ENCODE assay signal across 18 cellular contexts in genomic region chr4:166128452-166128851, GRCh38.
A peak's percentile ranks its signal among the peaks of the same experiment; 100 is the strongest.
DNase-seq lines count a peak whose midpoint lies in the region; FAIRE-seq and TF ChIP-seq lines count a peak whose summit lies in the region.
"Had no signal": no experiment of that assay in that cellular context is flagged by ENCODE, and none has a peak within 500 bp of the region (broad histone marks: within the 10 kb centered on the region; RNA-seq: fewer than 3 reads in every experiment).

No MANE protein-coding gene starts in this region.

- H3K14ac ChIP-seq in mesenchymal stem cell (ENCODE audit: low read length in 2 of 2) (no peak overlapping the region), neuronal stem cell (ENCODE audit: low read length) (no peak overlapping the region)

- H3K9ac ChIP-seq in mesenchymal stem cell (ENCODE audit: low read length) = no peak overlapping the region
- H3K9ac ChIP-seq in neuronal stem cell (ENCODE audit: low read depth, low read length, poor library complexity) = no peak overlapping the region
- H3K9ac ChIP-seq: BLaER1 had no signal

- H3K27me3 ChIP-seq in mesenchymal stem cell (ENCODE audit: control insufficient read depth in 1 of 2, insufficient read depth in 1 of 2, low read length in 2 of 2) = no peaks in the 10 kb centered on the region
- H3K27me3 ChIP-seq in neuronal stem cell (ENCODE audit: control insufficient read depth in 3 of 3, insufficient read depth in 3 of 3, low read depth in 1 of 3, low read length in 3 of 3) = no peaks in the 10 kb centered on the region
- H3K27me3 ChIP-seq: BLaER1 had no signal

- peak; percentile 84 for DNase-seq in M059J (ENCODE audit: low read depth)
- peak; percentile 76 for DNase-seq in astrocyte of the spinal cord (ENCODE audit: low read depth, low spot score)
- peak; percentile 65 for DNase-seq in fibroblast of the conjunctiva (ENCODE audit: low read depth)
- peak; percentile 4 for DNase-seq in stromal cell of bone marrow (ENCODE audit: low read depth)
- no peak for DNase-seq in mesenchymal stem cell
- DNase-seq in GM19239 (ENCODE audit: insufficient read length, low spot score) = no peak
- DNase-seq in neuronal stem cell (ENCODE audit: low spot score) = no peak
- DNase-seq: activated CD4-positive, alpha-beta memory T cell treated with anti-CD3 and anti-CD28 coated beads for 36 hours; activated naive CD8-positive, alpha-beta T cell treated with anti-CD3 and anti-CD28 coated beads, Interleukin-2, amount 50 U/mL, for 24 hours; cortex of kidney; left ventricle myocardium superior; NCI-H1930; NCI-H524 treated with DMSO at 0.1 percent for 48 hours; PC-9; posterior cingulate gyrus; stimulated activated CD4-positive, alpha-beta T cell treated with anti-CD3 and anti-CD28 coated beads, Interleukin-12 subunit alpha, Interleukin-12 subunit beta, amount 100 ng/mL, for 4 hours had no signal

- no peak for TF ChIP-seq CTCF in astrocyte of the spinal cord (IDR thresholded peaks at IDR 0.05; ENCODE audit: low read depth, low read length)

- H3K4ac ChIP-seq in mesenchymal stem cell (ENCODE audit: low read depth in 1 of 2, low read length in 2 of 2) = no peak overlapping the region
- no peak overlapping the region for H3K4ac ChIP-seq in neuronal stem cell (ENCODE audit: low read length)

- H2BK5ac ChIP-seq in mesenchymal stem cell (ENCODE audit: low read depth, low read length, poor library complexity, severe bottlenecking) (no peak overlapping the region), neuronal stem cell (ENCODE audit: low read length) (no peak overlapping the region)

- H3K4me1 ChIP-seq in mesenchymal stem cell (ENCODE audit: control insufficient read depth, insufficient read depth, low read depth, low read length) = no peaks in the 10 kb centered on the region
- H3K4me1 ChIP-seq in neuronal stem cell (ENCODE audit: control insufficient read depth in 2 of 2, insufficient read depth in 1 of 2, low read depth in 1 of 2, low read length in 2 of 2) = no peaks in the 10 kb centered on the region
- H3K4me1 ChIP-seq: BLaER1, HAP-1 had no signal

- 67% methylated on average over 1 of the region's 2 CpGs for WGBS in mesenchymal stem cell
- WGBS in neuronal stem cell (ENCODE audit: extremely low coverage in 2 of 2, insufficient read length in 2 of 2, insufficient replicate concordance in 1 of 2), 2 donors = no CpG with 5 or more reads among the region's 2 CpGs

- no peak overlapping the region for H3K4me3 ChIP-seq in astrocyte of the spinal cord (ENCODE audit: low read depth, low read length)
- H3K4me3 ChIP-seq in mesenchymal stem cell (ENCODE audit: insufficient read depth in 1 of 2, low read depth in 1 of 2, low read length in 2 of 2) = no peak overlapping the region
- H3K4me3 ChIP-seq in neuronal stem cell (ENCODE audit: low read length in 2 of 2) = no peak overlapping the region
- H3K4me3 ChIP-seq: BLaER1, HAP-1, PC-9 had no signal

- no peaks in the 10 kb centered on the region for H3K79me1 ChIP-seq in mesenchymal stem cell (replicated peaks; ENCODE audit: low read length, poor library complexity, severe bottlenecking)
- H3K79me1 ChIP-seq in neuronal stem cell (ENCODE audit: low read depth, low read length) = no peaks in the 10 kb centered on the region

- H2AK5ac ChIP-seq in mesenchymal stem cell (ENCODE audit: low read length, severe bottlenecking) (no peak overlapping the region), neuronal stem cell (ENCODE audit: low read depth, low read length) (no peak overlapping the region)

- in situ Hi-C loops in astrocyte of the spinal cord (cut with HindIII; ENCODE audit: low sequenced_read_pairs) = no loop called here

- H3K9me3 ChIP-seq in mesenchymal stem cell (ENCODE audit: control insufficient read depth, low read length) (peaks cover 10% of the 10 kb centered on the region), neuronal stem cell (replicated peaks in 1 of 2; ENCODE audit: control insufficient read depth in 2 of 2, insufficient read depth in 1 of 2, low read depth in 1 of 2, low read length in 2 of 2) (no peaks in the 10 kb centered on the region)
- H3K9me3 ChIP-seq: BLaER1, HAP-1 had no signal

- H2BK120ac ChIP-seq in mesenchymal stem cell (ENCODE audit: low read depth, low read length) (no peak overlapping the region), neuronal stem cell (ENCODE audit: low read depth, low read length) (no peak overlapping the region)

- H2BK15ac ChIP-seq in mesenchymal stem cell (ENCODE audit: low read depth, poor library complexity, severe bottlenecking) (no peak overlapping the region), neuronal stem cell (ENCODE audit: low read length) (no peak overlapping the region)

- H3K27ac ChIP-seq in mesenchymal stem cell (ENCODE audit: low read length, poor library complexity, severe bottlenecking) = no peak overlapping the region
- no peak overlapping the region for H3K27ac ChIP-seq in neuronal stem cell (replicated peaks; ENCODE audit: low read length)
- H3K27ac ChIP-seq: BLaER1, PC-9 had no signal

- H3K18ac ChIP-seq in mesenchymal stem cell (ENCODE audit: low read depth in 1 of 2, low read length in 2 of 2) (no peak overlapping the region), neuronal stem cell (ENCODE audit: low read length) (no peak overlapping the region)

- H2AFZ ChIP-seq in mesenchymal stem cell (ENCODE audit: low read depth, low read length) (no peak overlapping the region), neuronal stem cell (ENCODE audit: low read length) (no peak overlapping the region)
- H2AFZ ChIP-seq: PC-9 had no signal

- no peak for FAIRE-seq in GM19239 (lab: Jason Lieb, UNC)

- no peak overlapping the region for H4K91ac ChIP-seq in mesenchymal stem cell (ENCODE audit: low read length)
- no peak overlapping the region for H4K91ac ChIP-seq in neuronal stem cell (ENCODE audit: low read depth, low read length, poor library complexity)

- H3K23ac ChIP-seq in mesenchymal stem cell (ENCODE audit: low read length in 2 of 2) = no peak overlapping the region
- H3K23ac ChIP-seq in neuronal stem cell (ENCODE audit: low read depth, low read length, poor library complexity) = no peak overlapping the region

- H3K36me3 ChIP-seq in mesenchymal stem cell (ENCODE audit: control insufficient read depth in 1 of 2, insufficient read depth in 2 of 2, low read depth in 1 of 2, low read length in 2 of 2) (no peaks in the 10 kb centered on the region), neuronal stem cell (replicated peaks in 1 of 2; ENCODE audit: control insufficient read depth in 2 of 2, insufficient read depth in 2 of 2, low read length in 2 of 2) (no peaks in the 10 kb centered on the region)
- H3K36me3 ChIP-seq: BLaER1, HAP-1 had no signal

- no peak overlapping the region for H4K8ac ChIP-seq in mesenchymal stem cell (ENCODE audit: low read length)
- H4K8ac ChIP-seq in neuronal stem cell (ENCODE audit: low read depth, low read length) = no peak overlapping the region

- H3K4me2 ChIP-seq in mesenchymal stem cell (ENCODE audit: low read length, poor library complexity, severe bottlenecking) (no peak overlapping the region), neuronal stem cell (ENCODE audit: insufficient read depth, low read length, poor library complexity, severe bottlenecking) (no peak overlapping the region)
- H3K4me2 ChIP-seq: BLaER1, PC-9 had no signal

- no peak overlapping the region for H2BK12ac ChIP-seq in mesenchymal stem cell (ENCODE audit: low read length in 2 of 2)
- H2BK12ac ChIP-seq in neuronal stem cell (ENCODE audit: low read length) = no peak overlapping the region

Comparison
In these comparisons a context has a peak if more than half of its experiments do, and no peak if none do; other contexts are left out.
1. DNase-seq: peak in M059J (single experiment), astrocyte of the spinal cord (single experiment), fibroblast of the conjunctiva (single experiment) and stromal cell of bone marrow (single experiment); none in mesenchymal stem cell (single experiment), GM19239 (single experiment) and neuronal stem cell (single experiment).